In the genomic region with DNA sequence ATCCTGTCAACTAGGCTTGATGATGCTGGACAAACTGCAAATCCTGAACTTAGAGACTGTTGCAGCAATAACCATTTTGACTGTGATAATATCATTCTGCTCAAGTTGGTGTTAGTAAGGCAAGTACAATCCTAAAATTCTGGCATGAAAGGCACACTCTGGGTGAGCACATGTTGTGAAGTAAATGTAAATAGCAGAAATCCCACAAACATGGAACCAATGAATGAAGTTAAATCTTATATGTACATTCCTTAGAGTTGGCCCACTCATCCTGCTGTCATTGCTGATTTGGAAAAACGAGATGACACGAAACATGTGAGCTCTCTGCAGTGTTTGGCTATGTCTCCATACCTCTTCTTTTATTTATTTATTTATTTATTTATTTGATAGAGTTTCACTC, we compare ENCODE assay signal across 17 cellular contexts.
"Had no signal": no experiment of that assay in that cellular context is flagged by ENCODE, and none has a peak within 500 bp of the region (broad histone marks: within the 10 kb centered on the region; RNA-seq: fewer than 3 reads in every experiment).

No MANE protein-coding gene starts in this region.

- H3K4me3 ChIP-seq: dorsolateral prefrontal cortex, psoas muscle, testis had no signal

- ATAC-seq: activated CD4-positive, CD25-positive, alpha-beta regulatory T cell treated with anti-CD3 and anti-CD28 coated beads, Interleukin-2, amount 50 U/mL, for 24 hours; activated CD8-positive, alpha-beta memory T cell treated with anti-CD3 and anti-CD28 coated beads, Interleukin-2, amount 10 ng/mL, durations not matched to agents 7 days and 5 days; left ventricle myocardium superior; psoas muscle; sciatic nerve; stimulated activated naive CD8-positive, alpha-beta T cell treated with anti-CD3 and anti-CD28 coated beads, Interleukin-15, amount 100 ng/mL, for 72 hours; T-helper 17 cell had no signal

- H3K27ac ChIP-seq: dorsolateral prefrontal cortex, psoas muscle, testis had no signal

- H3K4me1 ChIP-seq: psoas muscle, testis had no signal

- H3K27me3 ChIP-seq: testis had no signal

- DNase-seq: activated CD4-positive, alpha-beta T cell treated with anti-CD3 and anti-CD28 coated beads, Interleukin-2, amount 50 U/mL, for 48 hours; activated CD8-positive, alpha-beta memory T cell treated with anti-CD3 and anti-CD28 coated beads, Interleukin-2, amount 10 ng/mL, durations not matched to agents 7 days and 5 days; activated effector memory CD4-positive, alpha-beta T cell treated with Interleukin-2 at 50 U/mL for 16 hours; activated T-cell treated with anti-CD3 and anti-CD28 coated beads, Interleukin-2, amount 50 U/mL, for 24 hours; anterior cingulate cortex; dorsolateral prefrontal cortex; kidney; left ventricle myocardium superior; mesenchymal stem cell; nephron progenitor cell; psoas muscle; stimulated activated CD4-positive, alpha-beta T cell treated with anti-CD3 and anti-CD28 coated beads, Interleukin-4, amount 100 ng/mL, for 1 hour; stimulated activated naive CD8-positive, alpha-beta T cell treated with anti-CD3 and anti-CD28 coated beads, Interleukin-15, amount 100 ng/mL, for 72 hours; T-helper 17 cell; testis had no signal

- H3K9me3 ChIP-seq: psoas muscle, testis had no signal
